ENCODE assay signal across 1 cellular context in genomic region chr22:39297490-39298193, GRCh38.
A peak's percentile ranks its signal among the peaks of the same experiment; 100 is the strongest.
TF ChIP-seq lines count a peak whose summit lies in the region.

No MANE protein-coding gene starts in this region.

TF ChIP-seq in H1, 55 proteins besides CTCF, POLR2A, EP300 and RAD21:
- TF ChIP-seq HDAC6 (IDR thresholded peaks at IDR 0.05; ENCODE audit: low read depth, low read length) (no peak), NANOG (IDR thresholded peaks at IDR 0.05; ENCODE audit: insufficient read depth, low read depth, low read length, poor library complexity, severe bottlenecking) (no peak), TAF1 (IDR thresholded peaks at IDR 0.05; ENCODE audit: low read depth, low read length) (no peak), BRCA1 (IDR thresholded peaks at IDR 0.05; ENCODE audit: low read depth, low read length) (no peak), TEAD4 (IDR thresholded peaks at IDR 0.05; ENCODE audit: low read depth, low read length) (0 out of 2 replicates have a peak, but pooled peaks have one; percentile 15), SP4 (IDR thresholded peaks at IDR 0.05; ENCODE audit: low read length) (no peak)
